In genomic region chr5:62412549-62413329, GRCh38 we compare ENCODE assay signal across 1 cellular context.
TF ChIP-seq lines count a peak whose summit lies in the region.

IPO11 (plus strand) TSS chr5:62412763; CDS start chr5:62437280, 24,517 bp downstream.

TF ChIP-seq in HepG2, 621 proteins besides CTCF, POLR2A, EP300 and RAD21 (continued from another document and continues in another):
- TF ChIP-seq ZNF800 (CRISPR knock-in tag; IDR thresholded peaks at IDR 0.05) (no peak), ZNF777 (CRISPR knock-in tag; IDR thresholded peaks at IDR 0.05) (no peak; the same call in none of the 2 replicates), ZNF788 (CRISPR knock-in tag; IDR thresholded peaks at IDR 0.05; ENCODE audit: borderline replicate concordance) (peak; percentile 81; the same call in 1 of the 2 replicates), ATF6 (CRISPR knock-in tag; conservative IDR thresholded peaks at IDR 0.05) (no peak), ZNF609 (CRISPR knock-in tag; IDR thresholded peaks at IDR 0.05; ENCODE audit: borderline replicate concordance) (peak; percentile 65), CBFB (CRISPR knock-in tag; IDR thresholded peaks at IDR 0.05) (peak; percentile 65; the same call in 1 of the 2 replicates), IRF2 (CRISPR knock-in tag; IDR thresholded peaks at IDR 0.05) (peak; percentile 90), ZNF101 (CRISPR knock-in tag; IDR thresholded peaks at IDR 0.05; ENCODE audit: borderline replicate concordance, low read depth) (no peak), TAF15 (IDR thresholded peaks at IDR 0.05; ENCODE audit: low read depth, low read length, poor library complexity, severe bottlenecking) (no peak), ZNF530 (CRISPR knock-in tag; IDR thresholded peaks at IDR 0.05; ENCODE audit: low read depth) (no peak), HOXD1 (CRISPR knock-in tag; IDR thresholded peaks at IDR 0.05) (no peak), NCOA5 (CRISPR knock-in tag; IDR thresholded peaks at IDR 0.05) (no peak), CREM (IDR thresholded peaks at IDR 0.05) (peak; percentile 100), CREM (CRISPR knock-in tag; IDR thresholded peaks at IDR 0.05) (peak; percentile 96), ZNF3 (CRISPR knock-in tag; IDR thresholded peaks at IDR 0.05) (no peak), NPAS2 (CRISPR knock-in tag; IDR thresholded peaks at IDR 0.05; ENCODE audit: borderline replicate concordance) (no peak), ZNF333 (CRISPR knock-in tag; IDR thresholded peaks at IDR 0.05; ENCODE audit: borderline replicate concordance) (no peak), GTF2F1 (IDR thresholded peaks at IDR 0.05; ENCODE audit: low read length) (no peak), FOSL2 (CRISPR knock-in tag; IDR thresholded peaks at IDR 0.05) (peak; percentile 9; the same call in 1 of the 2 replicates), NCOA1 (CRISPR knock-in tag; IDR thresholded peaks at IDR 0.05) (peak; percentile 74; the same call in 1 of the 2 replicates), TBP (CRISPR knock-in tag; IDR thresholded peaks at IDR 0.05) (peak; percentile 50; the same call in 1 of the 2 replicates), ZSCAN21 (CRISPR knock-in tag; IDR thresholded peaks at IDR 0.05; ENCODE audit: borderline replicate concordance) (peak; percentile 78; the same call in 1 of the 2 replicates), ZNF354B (CRISPR knock-in tag; IDR thresholded peaks at IDR 0.05) (no peak), ZBTB4 (CRISPR knock-in tag; IDR thresholded peaks at IDR 0.05; ENCODE audit: borderline replicate concordance) (peak; percentile 85; the same call in 1 of the 2 replicates), SIX1 (CRISPR knock-in tag; IDR thresholded peaks at IDR 0.05; ENCODE audit: borderline replicate concordance) (no peak), RFXAP (CRISPR knock-in tag; IDR thresholded peaks at IDR 0.05; ENCODE audit: borderline replicate concordance) (peak; percentile 77; the same call in 1 of the 2 replicates), SP5 (CRISPR knock-in tag; IDR thresholded peaks at IDR 0.05; ENCODE audit: borderline replicate concordance, low read depth) (0 out of 2 replicates have a peak, but pooled peaks have one; percentile 13), LCORL (IDR thresholded peaks at IDR 0.05) (no peak), LCORL (CRISPR knock-in tag; IDR thresholded peaks at IDR 0.05) (peak; percentile 55), NCOR1 (IDR thresholded peaks at IDR 0.05; ENCODE audit: borderline replicate concordance, low read length) (no peak), ZMAT5 (CRISPR knock-in tag; IDR thresholded peaks at IDR 0.05; ENCODE audit: borderline replicate concordance, low read depth) (no peak), SMARCE1 (IDR thresholded peaks at IDR 0.05; ENCODE audit: borderline replicate concordance) (no peak), PHB2 (IDR thresholded peaks at IDR 0.05; ENCODE audit: partially characterized antibody) (no peak), ZNF678 (CRISPR knock-in tag; IDR thresholded peaks at IDR 0.05) (peak; percentile 42; the same call in 1 of the 2 replicates), ZNF747 (CRISPR knock-in tag; IDR thresholded peaks at IDR 0.05; ENCODE audit: borderline replicate concordance) (no peak), HDAC2 (CRISPR knock-in tag; IDR thresholded peaks at IDR 0.05) (peak; percentile 93), ZZZ3 (CRISPR knock-in tag; IDR thresholded peaks at IDR 0.05; ENCODE audit: borderline replicate concordance) (no peak), ZNF12 (CRISPR knock-in tag; IDR thresholded peaks at IDR 0.05) (no peak), ZSCAN5A (CRISPR knock-in tag; IDR thresholded peaks at IDR 0.05; ENCODE audit: borderline replicate concordance) (no peak; the same call in 1 of the 2 replicates), IKZF4 (CRISPR knock-in tag; IDR thresholded peaks at IDR 0.05; ENCODE audit: borderline replicate concordance, low read depth, not compliant biosample characterization) (peak; percentile 31), CEBPZ (IDR thresholded peaks at IDR 0.05; ENCODE audit: low read length) (no peak), ZNF713 (CRISPR knock-in tag; IDR thresholded peaks at IDR 0.05) (no peak), ATF4 (CRISPR knock-in tag; IDR thresholded peaks at IDR 0.05) (0 out of 4 replicates have a peak, but pooled peaks of 1 of the 2 experiments have one; percentile 42), FIP1L1 (IDR thresholded peaks at IDR 0.05; ENCODE audit: borderline replicate concordance, insufficient read depth, low read depth, low read length) (no peak), NAIF1 (CRISPR knock-in tag; IDR thresholded peaks at IDR 0.05; ENCODE audit: borderline replicate concordance) (no peak), ZNF782 (CRISPR knock-in tag; IDR thresholded peaks at IDR 0.05; ENCODE audit: borderline replicate concordance) (no peak), ZFY (CRISPR knock-in tag; IDR thresholded peaks at IDR 0.05) (peak; percentile 66), ZNF20 (CRISPR knock-in tag; IDR thresholded peaks at IDR 0.05) (no peak), FLYWCH1 (CRISPR knock-in tag; IDR thresholded peaks at IDR 0.05) (no peak), HOXA7 (CRISPR knock-in tag; IDR thresholded peaks at IDR 0.05) (no peak), KDM5A (IDR thresholded peaks at IDR 0.05; ENCODE audit: borderline replicate concordance, low read length) (peak; percentile 99)
